In genomic region chr6:10510592-10511367, GRCh38 we compare ENCODE assay signal across 8 cellular contexts. TPM values are rescaled to one million over a fixed set of nuclear protein-coding genes. Genes with fewer than 3 reads are reported as not detected.
DNase-seq lines count a peak whose midpoint lies in the region; ATAC-seq and TF ChIP-seq lines count a peak whose summit lies in the region.

No MANE protein-coding gene starts in this region.

- H3K9me2 ChIP-seq in DOHH2 (replicated peaks; ENCODE audit: control insufficient read depth, low read length), result no peaks in the 10 kb centered on the region
- no peaks in the 10 kb centered on the region for H3K9me2 ChIP-seq in neural cell (ENCODE audit: insufficient read depth, low read length)

- H3K27ac ChIP-seq in DOHH2 (ENCODE audit: low read depth, low read length) (no peak overlapping the region), neural cell (ENCODE audit: low read length) (no peak overlapping the region), coronary artery (no peak overlapping the region)

- DNase-seq in NCI-H774 (lab: John Stamatoyannopoulos, UW), result peak; percentile 26
- peak; percentile 60 for DNase-seq in activated CD8-positive, alpha-beta memory T cell treated with anti-CD3 and anti-CD28 coated beads, Interleukin-2, amount 50 U/mL, for 48 hours
- DNase-seq in fibroblast of pulmonary artery (ENCODE audit: low read depth), result peak; percentile 25
- DNase-seq in coronary artery (ENCODE audit: low spot score), result no peak

- H3K4me2 ChIP-seq in DOHH2 (ENCODE audit: low read length) (peak overlapping the region; percentile 50), neural cell (ENCODE audit: low read length) (no peak overlapping the region)

- H3K9ac ChIP-seq in neural cell (ENCODE audit: low read length), result no peak overlapping the region

- TF ChIP-seq EP300 in neural cell (conservative IDR thresholded peaks at IDR 0.05; ENCODE audit: poor library complexity, severe bottlenecking), result no peak

- no peaks in the 10 kb centered on the region for H3K27me3 ChIP-seq in DOHH2 (ENCODE audit: control insufficient read depth, low read length)
- H3K27me3 ChIP-seq in neural cell (ENCODE audit: insufficient read depth, low read depth, low read length), result no peaks in the 10 kb centered on the region

- peak; percentile 97 for ATAC-seq in GM21381 (IDR thresholded peaks at IDR 0.05; ENCODE audit: unreplicated experiment)
- ATAC-seq in HG03521 (IDR thresholded peaks at IDR 0.05; ENCODE audit: unreplicated experiment), result peak; percentile 94

- peaks cover 15% of the 10 kb centered on the region for H3K4me1 ChIP-seq in DOHH2 (ENCODE audit: control insufficient read depth, low read length)

- no peaks in the 10 kb centered on the region for H3K9me3 ChIP-seq in DOHH2 (ENCODE audit: control insufficient read depth, insufficient read depth, low read length)
- H3K9me3 ChIP-seq in neural cell (ENCODE audit: low read length), result no peaks in the 10 kb centered on the region

- H3K36me3 ChIP-seq in DOHH2 (ENCODE audit: control insufficient read depth, low read length), result no peaks in the 10 kb centered on the region
- no peaks in the 10 kb centered on the region for H3K36me3 ChIP-seq in neural cell (ENCODE audit: insufficient read depth, low read length)

- H4K20me1 ChIP-seq in DOHH2 (ENCODE audit: control insufficient read depth, insufficient read depth, low read depth, low read length) (no peaks in the 10 kb centered on the region), neural cell (ENCODE audit: insufficient read depth) (no peaks in the 10 kb centered on the region)

- H3K79me2 ChIP-seq in DOHH2 (ENCODE audit: control insufficient read depth, low read length) (no peaks in the 10 kb centered on the region), neural cell (replicated peaks; ENCODE audit: insufficient read depth, low read length) (no peaks in the 10 kb centered on the region)

- H3F3A ChIP-seq in DOHH2 (ENCODE audit: control insufficient read depth, insufficient read depth) (no peaks in the 10 kb centered on the region), neural cell (ENCODE audit: insufficient read depth, low read length, poor library complexity, severe bottlenecking) (no peaks in the 10 kb centered on the region)

- TF ChIP-seq CTCF in DOHH2 (IDR thresholded peaks at IDR 0.05; ENCODE audit: low read depth, low read length, poor library complexity, severe bottlenecking) (peak; percentile 79), fibroblast of pulmonary artery (IDR thresholded peaks at IDR 0.05; ENCODE audit: low read length, missing control alignments) (peak; percentile 44), neural cell (IDR thresholded peaks at IDR 0.05; ENCODE audit: poor library complexity, severe bottlenecking) (peak; percentile 64), coronary artery (IDR thresholded peaks at IDR 0.05) (no peak)

- peak overlapping the region; percentile 25; the same call in 1 of the 2 replicates for H3K4me3 ChIP-seq in DOHH2 (ENCODE audit: low read length)
- no peak overlapping the region for H3K4me3 ChIP-seq in fibroblast of pulmonary artery (replicated peaks; ENCODE audit: low read depth, low read length)
- no peak overlapping the region for H3K4me3 ChIP-seq in neural cell (ENCODE audit: low read length)
- H3K4me3 ChIP-seq in coronary artery, result no peak overlapping the region

- peak; percentile 64 for TF ChIP-seq RAD21 in neural cell (conservative IDR thresholded peaks at IDR 0.05)

- H2AFZ ChIP-seq in neural cell (ENCODE audit: low read depth, low read length), result no peak overlapping the region

TF ChIP-seq in neural cell, 6 proteins besides CTCF, POLR2A, EP300 and RAD21:
- peak; percentile 71 for TF ChIP-seq SMC3 (conservative IDR thresholded peaks at IDR 0.05; ENCODE audit: poor library complexity)
- TF ChIP-seq POLR2AphosphoS5 (IDR thresholded peaks at IDR 0.05), result no peak

RNA-seq across cellular contexts. Expression of gene GCNT2, which starts 10.4 kb away (rescaled TPM):
- polyA plus RNA-seq in neural cell, result 9.4 and 16.3 TPM in 2 replicates
- polyA minus RNA-seq in neural cell, result 33.8 and 39.2 TPM in 2 replicates
